ENCODE assay signal across 18 cellular contexts in genomic region chr2:70431948-70432347, GRCh38.
"Had no signal": no experiment of that assay in that cellular context is flagged by ENCODE, and none has a peak within 500 bp of the region (broad histone marks: within the 10 kb centered on the region; RNA-seq: fewer than 3 reads in every experiment).

No MANE protein-coding gene starts in this region.

- H3K4me3 Mint-ChIP-seq: activated CD4-positive, alpha-beta memory T cell treated with anti-CD3 and anti-CD28 coated beads, Interleukin-2, amount 10 ng/mL, durations not matched to agents 7 days and 5 days; activated naive CD8-positive, alpha-beta T cell treated with anti-CD3 and anti-CD28 coated beads for 36 hours; activated T-cell treated with anti-CD3 and anti-CD28 coated beads, Interleukin-2, amount 50 U/mL, for 72 hours; memory B cell; natural killer cell treated with Interleukin-12 subunit alpha and Interleukin-12 subunit beta and Interleukin-15 and Interleukin-18, amount 100 ng/mL, for 72 hours; stimulated activated naive CD8-positive, alpha-beta T cell treated with anti-CD3 and anti-CD28 coated beads, Interleukin-15, amount 100 ng/mL, for 72 hours had no signal

- H3K9me3 Mint-ChIP-seq: activated naive CD8-positive, alpha-beta T cell treated with anti-CD3 and anti-CD28 coated beads for 36 hours; memory B cell; natural killer cell treated with Interleukin-12 subunit alpha and Interleukin-12 subunit beta and Interleukin-15 and Interleukin-18, amount 100 ng/mL, for 72 hours; stimulated activated naive CD8-positive, alpha-beta T cell treated with anti-CD3 and anti-CD28 coated beads, Interleukin-15, amount 100 ng/mL, for 72 hours had no signal

- H3K27ac ChIP-seq: left ventricle myocardium inferior, testis had no signal

- H3K36me3 Mint-ChIP-seq: activated naive CD8-positive, alpha-beta T cell treated with anti-CD3 and anti-CD28 coated beads for 36 hours; memory B cell; natural killer cell treated with Interleukin-12 subunit alpha and Interleukin-12 subunit beta and Interleukin-15 and Interleukin-18, amount 100 ng/mL, for 72 hours had no signal

- H3K4me1 Mint-ChIP-seq: activated CD4-positive, alpha-beta memory T cell treated with anti-CD3 and anti-CD28 coated beads, Interleukin-2, amount 10 ng/mL, durations not matched to agents 7 days and 5 days; memory B cell; stimulated activated naive CD8-positive, alpha-beta T cell treated with anti-CD3 and anti-CD28 coated beads, Interleukin-15, amount 100 ng/mL, for 72 hours had no signal

- H3K27me3 ChIP-seq: testis had no signal

- DNase-seq: activated CD4-positive, alpha-beta memory T cell treated with anti-CD3 and anti-CD28 coated beads, Interleukin-2, amount 10 ng/mL, durations not matched to agents 7 days and 5 days; activated CD4-positive, alpha-beta T cell treated with anti-CD3 and anti-CD28 coated beads for 1 hour; activated gamma-delta T cell treated with Interleukin-2 at 50 U/mL for 16 hours; activated naive CD8-positive, alpha-beta T cell treated with anti-CD3 and anti-CD28 coated beads for 36 hours; activated T-cell treated with anti-CD3 and anti-CD28 coated beads, Interleukin-2, amount 50 U/mL, for 72 hours; anterior cingulate cortex; cerebellar nuclear complex; dermis blood vessel endothelial cell; glutamatergic neuron; left ventricle myocardium inferior; stimulated activated CD4-positive, alpha-beta T cell treated with anti-CD3 and anti-CD28 coated beads, Interleukin-4, amount 100 ng/mL, for 1 hour; stimulated activated naive CD8-positive, alpha-beta T cell treated with anti-CD3 and anti-CD28 coated beads, Interleukin-15, amount 100 ng/mL, for 72 hours; T-helper 2 cell; testis had no signal

- H3K36me3 ChIP-seq: left ventricle myocardium inferior had no signal

- H3K9me3 ChIP-seq: testis had no signal

- FAIRE-seq: urothelium cell line had no signal

- H3K27ac Mint-ChIP-seq: activated CD4-positive, alpha-beta memory T cell treated with anti-CD3 and anti-CD28 coated beads, Interleukin-2, amount 10 ng/mL, durations not matched to agents 7 days and 5 days; activated naive CD8-positive, alpha-beta T cell treated with anti-CD3 and anti-CD28 coated beads for 36 hours; memory B cell; natural killer cell treated with Interleukin-12 subunit alpha and Interleukin-12 subunit beta and Interleukin-15 and Interleukin-18, amount 100 ng/mL, for 72 hours had no signal

- H3K27me3 Mint-ChIP-seq: activated naive CD8-positive, alpha-beta T cell treated with anti-CD3 and anti-CD28 coated beads for 36 hours; stimulated activated naive CD8-positive, alpha-beta T cell treated with anti-CD3 and anti-CD28 coated beads, Interleukin-15, amount 100 ng/mL, for 72 hours had no signal

- H3K4me1 ChIP-seq: left ventricle myocardium inferior, testis had no signal

- ATAC-seq: activated T-cell treated with anti-CD3 and anti-CD28 coated beads, Interleukin-2, amount 50 U/mL, for 72 hours; esophagus mucosa; natural killer cell treated with Interleukin-12 subunit alpha and Interleukin-12 subunit beta and Interleukin-15 and Interleukin-18, amount 100 ng/mL, for 72 hours; stimulated activated naive CD8-positive, alpha-beta T cell treated with anti-CD3 and anti-CD28 coated beads, Interleukin-15, amount 100 ng/mL, for 72 hours had no signal

- H3K4me3 ChIP-seq: left ventricle myocardium inferior, testis had no signal
